Comparison of ENCODE assay signal across 8 cellular contexts in the genomic region with DNA sequence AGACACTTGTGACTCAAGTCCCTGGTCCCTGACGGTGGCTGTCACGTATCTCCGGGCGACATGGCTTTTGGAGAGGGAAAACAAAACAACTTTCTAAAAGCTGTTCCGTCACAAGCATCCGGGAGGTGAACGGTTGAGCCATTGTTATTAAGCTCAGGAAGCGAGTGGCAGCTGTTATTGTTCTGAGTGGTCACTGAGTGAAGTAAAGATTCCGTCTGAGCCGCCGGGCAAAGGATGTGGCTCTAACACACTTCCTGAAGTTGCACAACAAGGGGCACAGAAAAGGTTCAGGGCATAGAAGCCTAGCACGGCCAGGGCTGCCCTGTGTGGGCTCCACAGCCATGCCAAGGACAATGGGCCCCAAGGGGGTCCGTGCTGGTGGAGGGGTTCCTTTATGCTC. TPM values are rescaled to one million over a fixed set of nuclear protein-coding genes. Genes with fewer than 3 reads are reported as not detected.
DNase-seq lines count a peak whose midpoint lies in the region; ATAC-seq, FAIRE-seq and TF ChIP-seq lines count a peak whose summit lies in the region.

No MANE protein-coding gene starts in this region.

- POLR2A ChIA-PET in HEK293T (lab: Yijun Ruan, JAX) = no interaction called here

- 75 to 81% methylated on average over 13 of the region's 13 CpGs for WGBS in pancreas, 2 donors

- TF ChIP-seq CTCF in pancreas (IDR thresholded peaks at IDR 0.05) = no peak

- intact Hi-C loops in pancreas (cut with DNase I) = no loop called here

- CTCF ChIA-PET in HEK293T (lab: Yijun Ruan, JAX) = no interaction called here

- peak overlapping the region in 2 of 4 donors; percentile 68 to 70 for H3K27ac ChIP-seq in pancreas

- no peak overlapping the region for H3K4me3 ChIP-seq in pancreas

- H3K4me1 ChIP-seq in pancreas = peaks cover 0 to 4% (median 0%) of the 10 kb centered on the region in 3 donors

- no peaks in the 10 kb centered on the region for H3K27me3 ChIP-seq in pancreas

- H3K36me3 ChIP-seq in pancreas = no peaks in the 10 kb centered on the region

- ATAC-seq in GM18517 (IDR thresholded peaks at IDR 0.05; ENCODE audit: unreplicated experiment) = peak; percentile 32
- peak in 3 of 4 donors; percentile 24 to 70 (median 63) for ATAC-seq in pancreas
- no peak for ATAC-seq in SK-N-SH treated with all-trans-retinoic acid at 6 μM for 48 hours

- no peaks in the 10 kb centered on the region for H3K9me3 ChIP-seq in pancreas

- DNase-seq in NOMO-1 treated with DMSO at 0.1 percent for 48 hours (lab: John Stamatoyannopoulos, UW; ENCODE audit: unreplicated experiment) = peak; percentile 96
- DNase-seq in dermis microvascular lymphatic vessel endothelial cell (ENCODE audit: low read depth in 2 of 2) = peak; percentile 89 to 94
- DNase-seq in pancreas = peak in 1 of 6 donors; percentile 53
- no peak for DNase-seq in NCI-H2227 treated with DMSO at 0.1 percent for 48 hours (lab: John Stamatoyannopoulos, UW)
- DNase-seq in HEK293T (ENCODE audit: extremely low spot score) = no peak
- DNase-seq in glomerular visceral epithelial cell (ENCODE audit: extremely low spot score) = no peak

- no peak for FAIRE-seq in pancreas (lab: Jason Lieb, UNC)

TF ChIP-seq in SK-N-SH treated with all-trans-retinoic acid at 6 μM for 48 hours, 23 proteins besides CTCF, POLR2A, EP300 and RAD21:
- no peak for TF ChIP-seq ZFP3 (CRISPR knock-in tag; IDR thresholded peaks at IDR 0.05)

TF ChIP-seq in HEK293T, 16 proteins besides CTCF, POLR2A, EP300 and RAD21:
- TF ChIP-seq FOXA1 (IDR thresholded peaks at IDR 0.05) (no peak), TARDBP (IDR thresholded peaks at IDR 0.05) (no peak), ARNT (IDR thresholded peaks at IDR 0.05) (no peak), FOXK2 (IDR thresholded peaks at IDR 0.05) (no peak), BHLHE40 (IDR thresholded peaks at IDR 0.05; ENCODE audit: borderline replicate concordance) (no peak), ELF4 (IDR thresholded peaks at IDR 0.05) (no peak), NFRKB (IDR thresholded peaks at IDR 0.05) (no peak), LEF1 (IDR thresholded peaks at IDR 0.05; ENCODE audit: borderline replicate concordance) (no peak)
- TF ChIP-seq, protein P1, sequence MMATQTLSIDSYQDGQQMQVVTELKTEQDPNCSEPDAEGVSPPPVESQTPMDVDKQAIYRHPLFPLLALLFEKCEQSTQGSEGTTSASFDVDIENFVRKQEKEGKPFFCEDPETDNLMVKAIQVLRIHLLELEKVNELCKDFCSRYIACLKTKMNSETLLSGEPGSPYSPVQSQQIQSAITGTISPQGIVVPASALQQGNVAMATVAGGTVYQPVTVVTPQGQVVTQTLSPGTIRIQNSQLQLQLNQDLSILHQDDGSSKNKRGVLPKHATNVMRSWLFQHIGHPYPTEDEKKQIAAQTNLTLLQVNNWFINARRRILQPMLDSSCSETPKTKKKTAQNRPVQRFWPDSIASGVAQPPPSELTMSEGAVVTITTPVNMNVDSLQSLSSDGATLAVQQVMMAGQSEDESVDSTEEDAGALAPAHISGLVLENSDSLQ (IDR thresholded peaks at IDR 0.05) = no peak

RNA-seq across cellular contexts. Expression of a gene that starts 24.3 kb away (rescaled TPM):
- total RNA-seq in dermis microvascular lymphatic vessel endothelial cell = 29.4 and 45.0 TPM in 2 replicates
- 10 to 100 TPM in 1 of 6 donors, 1 to 10 TPM in 5; 1.1 to 11.4 (median 2.6) TPM for total RNA-seq in pancreas
- 1 to 10 TPM; 2.2 to 2.4 TPM for polyA plus RNA-seq in pancreas

RNA-seq across cellular contexts. Expression of a gene that starts 52.0 kb away (rescaled TPM):
- total RNA-seq in dermis microvascular lymphatic vessel endothelial cell (not detected in 2 replicates), pancreas (not detected)
- not detected for polyA plus RNA-seq in pancreas

Comparison
In these comparisons a context has a peak if more than half of its experiments do, and no peak if none do; other contexts are left out.
1. DNase-seq: peak in NOMO-1 treated with DMSO at 0.1 percent for 48 hours (single experiment) and dermis microvascular lymphatic vessel endothelial cell (2 of 2); none in NCI-H2227 treated with DMSO at 0.1 percent for 48 hours (single experiment), HEK293T (single experiment) and glomerular visceral epithelial cell (single experiment).